In the genomic region with DNA sequence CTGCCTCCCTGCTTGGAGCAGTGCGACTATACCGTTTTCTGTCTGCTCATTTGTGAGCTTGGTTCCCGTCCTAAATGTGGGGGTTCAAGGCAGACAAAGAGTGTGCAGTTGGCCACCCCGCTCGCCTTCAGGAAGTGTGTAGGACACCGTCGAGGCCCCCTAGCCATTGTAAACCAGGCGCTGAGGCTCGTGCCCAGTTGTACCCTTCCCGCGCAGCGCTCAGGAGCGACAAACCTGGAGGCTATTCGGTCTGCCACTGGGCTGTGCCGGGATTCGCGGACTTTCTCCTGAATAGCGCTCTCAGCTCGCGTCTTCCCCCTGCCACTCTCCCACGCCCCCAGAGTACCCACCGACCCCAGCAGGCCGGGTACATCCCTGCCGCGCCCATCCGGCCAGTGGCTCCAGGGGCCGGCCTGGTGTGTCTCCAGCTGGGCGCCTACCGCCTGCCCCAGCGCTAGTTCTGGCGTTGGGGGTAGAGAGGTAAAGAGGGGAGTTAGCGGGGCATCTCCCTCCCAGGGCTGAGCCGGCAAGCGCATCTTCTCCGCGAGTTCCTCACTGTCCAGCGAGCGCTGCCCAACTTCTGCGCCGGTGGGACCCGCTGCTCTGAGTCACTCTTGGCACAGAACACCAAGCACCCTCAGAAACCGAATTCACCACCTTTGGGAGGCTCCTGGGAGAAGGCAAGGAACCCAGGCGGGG, we compare ENCODE assay signal across 9 cellular contexts. TPM values are rescaled to one million over a fixed set of nuclear protein-coding genes. Genes with fewer than 3 reads are reported as not detected.
DNase-seq lines count a peak whose midpoint lies in the region; ATAC-seq and TF ChIP-seq lines count a peak whose summit lies in the region.
"Had no signal": no experiment of that assay in that cellular context is flagged by ENCODE, and none has a peak within 500 bp of the region (broad histone marks: within the 10 kb centered on the region; RNA-seq: fewer than 3 reads in every experiment).

No MANE protein-coding gene starts in this region.

- no peaks in the 10 kb centered on the region for H3K36me3 ChIP-seq in breast epithelium
- no peaks in the 10 kb centered on the region for H3K36me3 ChIP-seq in mammary epithelial cell (ENCODE audit: insufficient read depth, low read length)
- no peaks in the 10 kb centered on the region for H3K36me3 ChIP-seq in effector memory CD4-positive, alpha-beta T cell (ENCODE audit: control insufficient read depth, insufficient read depth, low read length)

- WGBS in mammary epithelial cell (ENCODE audit: low coverage, missing lambda C conversion rate): 56% methylated on average over 14 of the region's 43 CpGs

- H3K27ac Mint-ChIP-seq in natural killer cell: peak overlapping the region; percentile 93 to 96

- ATAC-seq in natural killer cell (no peak), HG03457 (IDR thresholded peaks at IDR 0.05; ENCODE audit: unreplicated experiment) (no peak)

- no peaks in the 10 kb centered on the region for H3K36me3 Mint-ChIP-seq in natural killer cell

- H3K4me3 Mint-ChIP-seq in natural killer cell: peak overlapping the region; percentile 84

- CTCF ChIA-PET in mammary epithelial cell (lab: Charles Lee; ENCODE audit: low non-redundant PET): no interaction called here

- H3K79me2 ChIP-seq in mammary epithelial cell (ENCODE audit: insufficient read depth, low read length): no peaks in the 10 kb centered on the region

- H3K27ac ChIP-seq in breast epithelium (no peak overlapping the region), mammary epithelial cell (ENCODE audit: insufficient read depth, low read depth, low read length) (no peak overlapping the region)
- peak overlapping the region; percentile 25 for H3K27ac ChIP-seq in effector memory CD4-positive, alpha-beta T cell (ENCODE audit: insufficient read depth, low read length, poor library complexity, severe bottlenecking)

- H3K9me3 ChIP-seq in breast epithelium (no peaks in the 10 kb centered on the region), mammary epithelial cell (replicated peaks; ENCODE audit: insufficient read depth, low read length) (peaks cover 7% of the 10 kb centered on the region)
- no peaks in the 10 kb centered on the region for H3K9me3 ChIP-seq in effector memory CD4-positive, alpha-beta T cell (ENCODE audit: control insufficient read depth, low read length)

- peaks cover 0 to 60% of the 10 kb centered on the region in 2 donors for H3K27me3 ChIP-seq in breast epithelium
- peaks cover 10% of the 10 kb centered on the region for H3K27me3 ChIP-seq in mammary epithelial cell (ENCODE audit: insufficient read depth, low read length)
- H3K27me3 ChIP-seq in effector memory CD4-positive, alpha-beta T cell (replicated peaks; ENCODE audit: control insufficient read depth, insufficient read depth, low read length, poor library complexity, severe bottlenecking): no peaks in the 10 kb centered on the region

- H3K4me3 ChIP-seq in breast epithelium (peak overlapping the region; percentile 58 to 72 (median 67)), mammary epithelial cell (replicated peaks in 1 of 3; ENCODE audit: insufficient read depth in 1 of 3, low read depth in 2 of 3, low read length in 3 of 3) (no peak overlapping the region)
- H3K4me3 ChIP-seq in effector memory CD4-positive, alpha-beta T cell (ENCODE audit: insufficient read depth, low read depth, low read length, poor library complexity, severe bottlenecking): peak overlapping the region; percentile 73

- H3K9ac ChIP-seq in mammary epithelial cell (ENCODE audit: insufficient read depth, low read length): no peak overlapping the region

- intact Hi-C loops in breast epithelium (cut with DNase I; ENCODE audit: low total_unique reads) (no loop called here), mammary epithelial cell (cut with micrococcal nuclease) (no loop called here), natural killer cell (cut with micrococcal nuclease) (no loop called here)

- no TSS peak for BruUV-seq in mammary epithelial cell (replicated peaks; lab: Mats Ljungman, UMichigan)

- peaks cover 8 to 29% of the 10 kb centered on the region in 2 donors for H3K4me1 Mint-ChIP-seq in natural killer cell

- in situ Hi-C loops in mammary epithelial cell (cut with MboI; ENCODE audit: low sequenced_read_pairs in 2 of 2): no loop called here

- peaks cover 5 to 12% of the 10 kb centered on the region in 2 donors for H3K27me3 Mint-ChIP-seq in natural killer cell (ENCODE audit: low read depth in 2 of 2)

- H3K9me3 Mint-ChIP-seq in natural killer cell: no peaks in the 10 kb centered on the region

- DNase-seq in breast epithelium (ENCODE audit: low spot score in 2 of 2) (no peak), mammary epithelial cell (no peak), natural killer cell (peak; percentile 15), SKM-1 treated with dmso at 0.1 percent for 144 hours (lab: John Stamatoyannopoulos, UW; ENCODE audit: unreplicated experiment) (no peak), GDM1 (lab: John Stamatoyannopoulos, UW) (no peak)
- DNase-seq in effector memory CD4-positive, alpha-beta T cell: no peak
- DNase-seq in activated CD8-positive, alpha-beta memory T cell treated with anti-CD3 and anti-CD28 coated beads, Interleukin-2, amount 50 U/mL, for 48 hours: no peak
- DNase-seq: NCI-H1092 had no signal

- no peak for TF ChIP-seq POLR2A in breast epithelium (IDR thresholded peaks at IDR 0.05)

- no peaks in the 10 kb centered on the region for H3K4me1 ChIP-seq in breast epithelium
- H3K4me1 ChIP-seq in mammary epithelial cell (ENCODE audit: insufficient read depth, low read length): peaks cover 19% of the 10 kb centered on the region
- peaks cover 5% of the 10 kb centered on the region for H3K4me1 ChIP-seq in effector memory CD4-positive, alpha-beta T cell (ENCODE audit: control insufficient read depth, insufficient read depth, low read length, poor library complexity, severe bottlenecking)

- dilution Hi-C loops in mammary epithelial cell (cut with HindIII; ENCODE audit: low sequenced_read_pairs): no loop called here

- TF ChIP-seq CTCF in breast epithelium (IDR thresholded peaks at IDR 0.05): no peak
- TF ChIP-seq CTCF in mammary epithelial cell (conservative IDR thresholded peaks at IDR 0.05 in 1 of 2, IDR thresholded peaks at IDR 0.05 in 1 of 2; ENCODE audit: extremely low read depth in 1 of 2, insufficient read depth in 1 of 2, low read depth in 1 of 2, low read length in 2 of 2): no peak
- no peak for TF ChIP-seq CTCF in natural killer cell (IDR thresholded peaks at IDR 0.05)

- H2AFZ ChIP-seq in mammary epithelial cell (ENCODE audit: low read depth, low read length): no peak overlapping the region

- H3K4me2 ChIP-seq in mammary epithelial cell (ENCODE audit: insufficient read depth, low read depth, low read length): no peak overlapping the region

- no peaks in the 10 kb centered on the region for H4K20me1 ChIP-seq in mammary epithelial cell (ENCODE audit: insufficient read depth, low read length)

RNA-seq across cellular contexts. Expression of gene LONRF3, which starts 0.9 kb away (rescaled TPM):
- total RNA-seq in breast epithelium: 10 to 100 TPM; 13.6 to 16.0 (median 15.1) TPM
- total RNA-seq in mammary epithelial cell: 1 to 10 TPM in 1 of 2 donors, not detected in 1; 3.2 TPM
- 0.12 TPM for polyA plus RNA-seq in mammary epithelial cell
- not detected for polyA minus RNA-seq in mammary epithelial cell
- total RNA-seq in natural killer cell: 10 to 100 TPM; 13.4 to 21.2 (median 17.4) TPM

Comparison
In these comparisons a context has a peak if more than half of its experiments do, and no peak if none do; other contexts are left out.
1. H3K4me3 ChIP-seq: peak in breast epithelium (3 of 3) and effector memory CD4-positive, alpha-beta T cell (single experiment); none in mammary epithelial cell (0 of 3).